ENCODE assay signal across 8 cellular contexts in the genomic region with DNA sequence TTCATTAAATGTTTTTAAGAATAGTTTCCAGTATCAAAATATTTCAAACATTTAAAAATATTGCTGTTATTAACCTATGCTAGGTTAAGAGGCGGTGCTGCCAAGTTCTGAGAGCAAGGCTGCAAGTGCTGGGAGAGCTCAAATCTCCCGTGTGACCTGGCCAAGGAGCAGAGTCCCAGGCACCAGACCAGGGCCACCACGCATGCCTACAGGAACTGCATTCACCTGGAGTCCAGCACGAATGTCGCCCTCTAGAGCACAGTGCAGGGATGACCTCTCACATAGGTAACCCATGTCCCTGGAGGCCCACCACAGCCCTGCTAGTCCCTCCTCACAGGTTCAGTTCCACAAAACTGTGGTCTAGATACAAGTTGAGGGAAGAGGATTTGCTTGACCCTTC.
DNase-seq lines count a peak whose midpoint lies in the region; ATAC-seq and TF ChIP-seq lines count a peak whose summit lies in the region.

No MANE protein-coding gene starts in this region.

- ATAC-seq in GM19438 (IDR thresholded peaks at IDR 0.05; ENCODE audit: low read depth, unreplicated experiment) (peak; percentile 99), HG03378 (IDR thresholded peaks at IDR 0.05; ENCODE audit: unreplicated experiment) (peak; percentile 78), omental fat pad (ENCODE audit: low FRiP score) (no peak)
- ATAC-seq in activated CD8-positive, alpha-beta T cell treated with anti-CD3 and anti-CD28 coated beads, Interleukin-2, amount 10 ng/mL, durations not matched to agents 7 days and 5 days, result no peak

- no peaks in the 10 kb centered on the region for H3K36me3 Mint-ChIP-seq in activated CD8-positive, alpha-beta T cell treated with anti-CD3 and anti-CD28 coated beads, Interleukin-2, amount 10 ng/mL, durations not matched to agents 7 days and 5 days (ENCODE audit: low read depth)

- no peak overlapping the region for H3K27ac Mint-ChIP-seq in activated CD8-positive, alpha-beta T cell treated with anti-CD3 and anti-CD28 coated beads, Interleukin-2, amount 10 ng/mL, durations not matched to agents 7 days and 5 days

- no peak overlapping the region for H3K4me3 Mint-ChIP-seq in activated CD8-positive, alpha-beta T cell treated with anti-CD3 and anti-CD28 coated beads, Interleukin-2, amount 10 ng/mL, durations not matched to agents 7 days and 5 days

- POLR2A ChIA-PET in activated CD8-positive, alpha-beta T cell treated with anti-CD3 and anti-CD28 coated beads, Interleukin-2, amount 10 ng/mL, durations not matched to agents 7 days and 5 days (lab: Charles Lee), result no interaction called here

- peak; percentile 9 for DNase-seq in NCI-H2196 (lab: John Stamatoyannopoulos, UW; ENCODE audit: unreplicated experiment)
- no peak for DNase-seq in NCI-H2196 treated with DMSO at 0.1 percent for 48 hours (lab: John Stamatoyannopoulos, UW; ENCODE audit: unreplicated experiment)
- DNase-seq in activated CD8-positive, alpha-beta T cell treated with anti-CD3 and anti-CD28 coated beads, Interleukin-2, amount 10 ng/mL, durations not matched to agents 7 days and 5 days, result peak; percentile 29
- DNase-seq in stimulated activated CD4-positive, alpha-beta T cell treated with anti-CD3 and anti-CD28 coated beads, Interleukin-1b, Interleukin-23, amount 100 ng/mL, for 48 hours, result peak; percentile 14
- no peak for DNase-seq in omental fat pad (ENCODE audit: low spot score)
- DNase-seq in SW 1271 (lab: John Stamatoyannopoulos, UW), result no peak

- H3K4me1 Mint-ChIP-seq in activated CD8-positive, alpha-beta T cell treated with anti-CD3 and anti-CD28 coated beads, Interleukin-2, amount 10 ng/mL, durations not matched to agents 7 days and 5 days (ENCODE audit: low read depth), result peaks cover 12% of the 10 kb centered on the region

- CTCF ChIA-PET in activated CD8-positive, alpha-beta T cell treated with anti-CD3 and anti-CD28 coated beads, Interleukin-2, amount 10 ng/mL, durations not matched to agents 7 days and 5 days (lab: Charles Lee), result no interaction called here

- no peak for TF ChIP-seq CTCF in omental fat pad (IDR thresholded peaks at IDR 0.05)

- H3K9me3 Mint-ChIP-seq in activated CD8-positive, alpha-beta T cell treated with anti-CD3 and anti-CD28 coated beads, Interleukin-2, amount 10 ng/mL, durations not matched to agents 7 days and 5 days (ENCODE audit: insufficient read depth), result no peaks in the 10 kb centered on the region

- no peaks in the 10 kb centered on the region for H3K27me3 Mint-ChIP-seq in activated CD8-positive, alpha-beta T cell treated with anti-CD3 and anti-CD28 coated beads, Interleukin-2, amount 10 ng/mL, durations not matched to agents 7 days and 5 days (ENCODE audit: low read depth)

Comparison
In these comparisons a context has a peak if more than half of its experiments do, and no peak if none do; other contexts are left out.
1. DNase-seq: peak in NCI-H2196 (single experiment), activated CD8-positive, alpha-beta T cell treated with anti-CD3 and anti-CD28 coated beads, Interleukin-2, amount 10 ng/mL, durations not matched to agents 7 days and 5 days (single experiment) and stimulated activated CD4-positive, alpha-beta T cell treated with anti-CD3 and anti-CD28 coated beads, Interleukin-1b, Interleukin-23, amount 100 ng/mL, for 48 hours (single experiment); none in NCI-H2196 treated with DMSO at 0.1 percent for 48 hours (single experiment), omental fat pad (single experiment) and SW 1271 (0 of 2).
2. ATAC-seq: peak in GM19438 (single experiment) and HG03378 (single experiment); none in activated CD8-positive, alpha-beta T cell treated with anti-CD3 and anti-CD28 coated beads, Interleukin-2, amount 10 ng/mL, durations not matched to agents 7 days and 5 days (single experiment) and omental fat pad (single experiment).